2 cellular contexts compared by ENCODE assay signal in the genomic region with DNA sequence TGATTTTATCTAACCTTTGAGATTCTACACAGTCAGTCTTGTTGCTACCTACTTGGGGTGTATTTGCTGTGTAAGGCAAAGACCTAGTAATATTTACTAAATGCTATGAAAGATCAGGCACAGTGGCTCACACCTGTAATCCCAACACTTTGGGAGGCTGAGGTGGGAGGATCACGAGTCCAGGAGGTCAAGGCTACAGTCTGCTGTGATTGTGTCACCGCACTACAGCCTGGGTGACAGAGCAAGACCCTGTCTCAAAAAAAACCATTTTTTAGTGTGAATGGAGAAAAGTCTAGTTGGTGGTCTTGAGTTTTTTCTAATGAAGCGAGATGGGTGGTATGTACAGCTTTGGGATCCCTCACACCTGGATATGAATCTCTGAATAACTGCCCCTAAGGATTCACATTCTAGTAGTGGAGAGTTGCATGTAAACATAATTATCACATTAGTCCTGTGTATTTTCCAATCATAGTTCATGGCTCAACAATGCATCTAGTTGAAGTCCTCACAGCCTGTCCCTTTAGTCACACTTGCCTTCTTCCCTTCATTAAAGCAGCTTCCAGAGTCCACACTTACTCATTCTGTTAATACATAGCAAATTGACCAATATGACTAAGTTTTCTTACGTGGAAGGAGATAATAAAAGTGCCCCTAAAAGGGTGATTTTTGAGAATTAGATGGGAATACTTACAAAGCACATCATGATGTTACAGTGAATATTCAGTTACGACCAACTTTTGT.
A peak's percentile ranks its signal among the peaks of the same experiment; 100 is the strongest.
TF ChIP-seq lines count a peak whose summit lies in the region.

No MANE protein-coding gene starts in this region.

TF ChIP-seq in GM23338, 12 proteins besides CTCF, POLR2A, EP300 and RAD21 (continued from another document):
- TF ChIP-seq, protein P1, sequence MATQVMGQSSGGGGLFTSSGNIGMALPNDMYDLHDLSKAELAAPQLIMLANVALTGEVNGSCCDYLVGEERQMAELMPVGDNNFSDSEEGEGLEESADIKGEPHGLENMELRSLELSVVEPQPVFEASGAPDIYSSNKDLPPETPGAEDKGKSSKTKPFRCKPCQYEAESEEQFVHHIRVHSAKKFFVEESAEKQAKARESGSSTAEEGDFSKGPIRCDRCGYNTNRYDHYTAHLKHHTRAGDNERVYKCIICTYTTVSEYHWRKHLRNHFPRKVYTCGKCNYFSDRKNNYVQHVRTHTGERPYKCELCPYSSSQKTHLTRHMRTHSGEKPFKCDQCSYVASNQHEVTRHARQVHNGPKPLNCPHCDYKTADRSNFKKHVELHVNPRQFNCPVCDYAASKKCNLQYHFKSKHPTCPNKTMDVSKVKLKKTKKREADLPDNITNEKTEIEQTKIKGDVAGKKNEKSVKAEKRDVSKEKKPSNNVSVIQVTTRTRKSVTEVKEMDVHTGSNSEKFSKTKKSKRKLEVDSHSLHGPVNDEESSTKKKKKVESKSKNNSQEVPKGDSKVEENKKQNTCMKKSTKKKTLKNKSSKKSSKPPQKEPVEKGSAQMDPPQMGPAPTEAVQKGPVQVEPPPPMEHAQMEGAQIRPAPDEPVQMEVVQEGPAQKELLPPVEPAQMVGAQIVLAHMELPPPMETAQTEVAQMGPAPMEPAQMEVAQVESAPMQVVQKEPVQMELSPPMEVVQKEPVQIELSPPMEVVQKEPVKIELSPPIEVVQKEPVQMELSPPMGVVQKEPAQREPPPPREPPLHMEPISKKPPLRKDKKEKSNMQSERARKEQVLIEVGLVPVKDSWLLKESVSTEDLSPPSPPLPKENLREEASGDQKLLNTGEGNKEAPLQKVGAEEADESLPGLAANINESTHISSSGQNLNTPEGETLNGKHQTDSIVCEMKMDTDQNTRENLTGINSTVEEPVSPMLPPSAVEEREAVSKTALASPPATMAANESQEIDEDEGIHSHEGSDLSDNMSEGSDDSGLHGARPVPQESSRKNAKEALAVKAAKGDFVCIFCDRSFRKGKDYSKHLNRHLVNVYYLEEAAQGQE (IDR thresholded peaks at IDR 0.05; ENCODE audit: unreplicated experiment), result no peak
- TF ChIP-seq POLR2AphosphoS5 (IDR thresholded peaks at IDR 0.05; ENCODE audit: low read depth), result peak; percentile 31
- no peak for TF ChIP-seq ZNF114 (CRISPR knock-in tag; IDR thresholded peaks at IDR 0.05)
- TF ChIP-seq STAT1 (IDR thresholded peaks at IDR 0.05; ENCODE audit: unreplicated experiment), result no peak

TF ChIP-seq in WTC11, 78 proteins besides CTCF, POLR2A, EP300 and RAD21 (continued from another document):
- TF ChIP-seq, protein P2, sequence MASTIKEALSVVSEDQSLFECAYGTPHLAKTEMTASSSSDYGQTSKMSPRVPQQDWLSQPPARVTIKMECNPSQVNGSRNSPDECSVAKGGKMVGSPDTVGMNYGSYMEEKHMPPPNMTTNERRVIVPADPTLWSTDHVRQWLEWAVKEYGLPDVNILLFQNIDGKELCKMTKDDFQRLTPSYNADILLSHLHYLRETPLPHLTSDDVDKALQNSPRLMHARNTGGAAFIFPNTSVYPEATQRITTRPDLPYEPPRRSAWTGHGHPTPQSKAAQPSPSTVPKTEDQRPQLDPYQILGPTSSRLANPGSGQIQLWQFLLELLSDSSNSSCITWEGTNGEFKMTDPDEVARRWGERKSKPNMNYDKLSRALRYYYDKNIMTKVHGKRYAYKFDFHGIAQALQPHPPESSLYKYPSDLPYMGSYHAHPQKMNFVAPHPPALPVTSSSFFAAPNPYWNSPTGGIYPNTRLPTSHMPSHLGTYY (CRISPR knock-in tag; IDR thresholded peaks at IDR 0.05), result 0 out of 2 replicates have a peak, but pooled peaks have one; percentile 81
- 0 out of 2 replicates have a peak, but pooled peaks have one; percentile 4 for TF ChIP-seq ZNF416 (CRISPR knock-in tag; IDR thresholded peaks at IDR 0.05)
- peak; percentile 54; the same call in 1 of the 2 replicates for TF ChIP-seq PRRX2 (CRISPR knock-in tag; IDR thresholded peaks at IDR 0.05)
- TF ChIP-seq GRHL2 (CRISPR knock-in tag; IDR thresholded peaks at IDR 0.05; ENCODE audit: insufficient replicate concordance, severe bottlenecking), result no peak
- TF ChIP-seq, protein P3, sequence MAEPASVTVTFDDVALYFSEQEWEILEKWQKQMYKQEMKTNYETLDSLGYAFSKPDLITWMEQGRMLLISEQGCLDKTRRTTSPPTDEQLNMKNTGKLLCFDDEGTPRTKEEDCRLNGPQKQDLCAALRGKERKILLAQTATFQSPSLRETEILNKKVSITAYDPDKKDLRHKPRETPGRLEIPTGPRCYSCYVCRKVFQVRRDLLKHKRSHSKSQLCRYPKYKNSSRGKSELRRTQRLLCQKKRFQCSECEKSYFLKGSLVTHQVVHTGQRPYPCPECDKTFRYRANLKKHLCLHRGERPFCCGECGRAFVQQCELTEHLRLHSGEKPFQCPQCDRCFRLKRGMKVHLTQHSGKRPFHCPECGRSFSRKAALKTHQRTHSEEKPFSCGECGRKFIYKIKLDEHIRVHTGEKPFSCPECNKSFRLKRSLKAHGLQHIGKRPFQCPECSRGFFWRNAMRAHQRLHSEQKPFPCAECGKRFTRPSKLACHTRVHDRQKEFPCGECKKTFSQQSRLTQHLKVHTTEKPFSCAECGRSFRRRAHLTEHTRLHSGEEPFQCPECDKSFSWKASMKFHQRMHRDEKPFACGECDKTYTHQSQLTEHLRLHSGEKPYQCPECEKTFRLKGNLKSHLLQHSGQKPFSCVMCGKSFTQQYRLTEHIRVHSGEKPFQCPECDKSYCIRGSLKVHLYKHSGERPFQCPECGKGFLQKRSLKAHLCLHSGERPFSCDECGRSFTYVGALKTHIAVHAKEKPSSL (CRISPR knock-in tag; conservative IDR thresholded peaks at IDR 0.05), result 0 out of 2 replicates have a peak, but pooled peaks have one; percentile 35
- no peak for TF ChIP-seq NFE2L1 (CRISPR knock-in tag; IDR thresholded peaks at IDR 0.05)
